ENCODE assay signal across 8 cellular contexts in the genomic region with DNA sequence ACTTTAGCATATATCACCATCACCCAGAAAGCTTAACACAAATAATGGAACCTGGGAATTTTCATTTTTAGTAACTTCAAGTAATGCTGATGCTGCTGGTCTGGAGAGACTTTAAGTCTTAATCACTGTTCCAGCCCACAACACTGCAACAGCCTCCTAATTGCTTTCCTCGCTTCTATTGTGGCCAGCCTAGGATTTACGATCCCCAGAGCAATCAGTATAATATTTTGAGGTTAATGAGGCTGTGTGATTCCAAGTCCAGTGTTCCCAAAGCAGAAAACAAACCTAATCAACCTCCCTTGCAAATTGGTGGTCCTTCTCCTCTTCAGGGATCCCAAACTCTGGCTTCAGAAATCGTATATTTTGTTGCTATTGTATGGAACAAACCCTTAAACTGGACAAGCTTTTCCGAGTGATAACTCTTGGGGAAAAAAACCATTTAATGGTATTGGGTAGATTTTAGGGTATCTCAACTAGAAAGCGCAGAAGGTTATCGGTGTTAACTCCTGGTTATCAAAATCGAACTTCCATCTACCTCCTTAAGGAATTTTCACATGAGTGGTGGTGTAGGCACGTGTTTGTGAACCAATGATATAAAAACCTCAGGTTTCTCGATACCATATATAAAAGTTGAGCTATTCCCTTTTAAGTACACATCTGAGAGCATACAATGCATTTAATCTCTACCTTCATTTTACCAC. TPM values are rescaled to one million over a fixed set of nuclear protein-coding genes. Genes with fewer than 3 reads are reported as not detected.
DNase-seq lines count a peak whose midpoint lies in the region; ATAC-seq and TF ChIP-seq lines count a peak whose summit lies in the region.

No MANE protein-coding gene starts in this region.

- H3K4me1 ChIP-seq in Peyer's patch: peaks cover 0 to 39% (median 12%) of the 10 kb centered on the region in 4 donors
- peaks cover 23% of the 10 kb centered on the region for H3K4me1 ChIP-seq in psoas muscle

- WGBS in psoas muscle, 3 donors: 43 to 53% (median 45%) methylated on average over 9 of the region's 9 CpGs

- no peaks in the 10 kb centered on the region for H3K36me3 ChIP-seq in GM06990 (ENCODE audit: control insufficient read depth, insufficient read depth, low read length)
- H3K36me3 ChIP-seq in Peyer's patch: no peaks in the 10 kb centered on the region
- peaks cover 0 to 8% of the 10 kb centered on the region in 2 donors for H3K36me3 ChIP-seq in psoas muscle (ENCODE audit: insufficient read depth in 1 of 2, low read depth in 1 of 2)

- DNase-seq in GM06990 (ENCODE audit: extremely low read depth, insufficient read length): no peak
- DNase-seq in Peyer's patch: peak in 1 of 3 donors; percentile 14
- no peak for DNase-seq in epithelial cell of proximal tubule (ENCODE audit: low read depth)
- no peak for DNase-seq in psoas muscle
- DNase-seq in NCI-H146 treated with DMSO at 0.1 percent for 48 hours (lab: John Stamatoyannopoulos, UW; ENCODE audit: unreplicated experiment): no peak
- DNase-seq in cerebellum (ENCODE audit: low spot score): no peak

- no peaks in the 10 kb centered on the region for H3K9me3 ChIP-seq in Peyer's patch
- H3K9me3 ChIP-seq in psoas muscle: no peaks in the 10 kb centered on the region

- H3K27me3 ChIP-seq in GM06990 (replicated peaks; ENCODE audit: control insufficient read depth, insufficient read depth, low read length) (no peaks in the 10 kb centered on the region), Peyer's patch (no peaks in the 10 kb centered on the region), psoas muscle (ENCODE audit: insufficient read depth in 3 of 3, low read length in 2 of 3) (no peaks in the 10 kb centered on the region)

- no peak for TF ChIP-seq POLR2A in Peyer's patch (IDR thresholded peaks at IDR 0.05)

- no peak for ATAC-seq in psoas muscle
- no peak for ATAC-seq in HG02571 (IDR thresholded peaks at IDR 0.05; ENCODE audit: unreplicated experiment)
- ATAC-seq in HG03139 (IDR thresholded peaks at IDR 0.05; ENCODE audit: unreplicated experiment): no peak

- TF ChIP-seq CTCF in GM06990 (IDR thresholded peaks at IDR 0.05; ENCODE audit: insufficient read depth, low read length, poor library complexity, severe bottlenecking) (no peak), Peyer's patch (IDR thresholded peaks at IDR 0.05) (no peak), epithelial cell of proximal tubule (conservative IDR thresholded peaks at IDR 0.05; ENCODE audit: low read depth, low read length) (no peak), psoas muscle (IDR thresholded peaks at IDR 0.05) (no peak)

- H3K4me3 ChIP-seq in GM06990 (replicated peaks; ENCODE audit: low read depth, low read length) (peak overlapping the region; percentile 84), Peyer's patch (peak overlapping the region; percentile 46 to 49 (median 46)), epithelial cell of proximal tubule (ENCODE audit: low read depth, low read length) (peak overlapping the region; percentile 61), psoas muscle (peak overlapping the region; percentile 66)

- intact Hi-C loops in psoas muscle (cut with DNase I): no loop called here

- H3K27ac ChIP-seq in Peyer's patch: peak overlapping the region; percentile 72 to 80 (median 78)
- H3K27ac ChIP-seq in psoas muscle: no peak overlapping the region

RNA-seq across cellular contexts. Expression of gene BOLA1, which starts 50.0 kb away (rescaled TPM):
- total RNA-seq in Peyer's patch (10 to 100 TPM in 3 of 4 donors, 1 to 10 TPM in 1; 9.1 to 37.8 (median 22.1) TPM), epithelial cell of proximal tubule (18.7 and 29.2 TPM in 2 replicates), psoas muscle (10 to 100 TPM; 13.9 to 18.1 (median 15.8) TPM), cerebellum (6.5 TPM)
- polyA plus RNA-seq in psoas muscle: 10 to 100 TPM; 24.0 to 45.3 (median 32.1) TPM
